In the genomic region with DNA sequence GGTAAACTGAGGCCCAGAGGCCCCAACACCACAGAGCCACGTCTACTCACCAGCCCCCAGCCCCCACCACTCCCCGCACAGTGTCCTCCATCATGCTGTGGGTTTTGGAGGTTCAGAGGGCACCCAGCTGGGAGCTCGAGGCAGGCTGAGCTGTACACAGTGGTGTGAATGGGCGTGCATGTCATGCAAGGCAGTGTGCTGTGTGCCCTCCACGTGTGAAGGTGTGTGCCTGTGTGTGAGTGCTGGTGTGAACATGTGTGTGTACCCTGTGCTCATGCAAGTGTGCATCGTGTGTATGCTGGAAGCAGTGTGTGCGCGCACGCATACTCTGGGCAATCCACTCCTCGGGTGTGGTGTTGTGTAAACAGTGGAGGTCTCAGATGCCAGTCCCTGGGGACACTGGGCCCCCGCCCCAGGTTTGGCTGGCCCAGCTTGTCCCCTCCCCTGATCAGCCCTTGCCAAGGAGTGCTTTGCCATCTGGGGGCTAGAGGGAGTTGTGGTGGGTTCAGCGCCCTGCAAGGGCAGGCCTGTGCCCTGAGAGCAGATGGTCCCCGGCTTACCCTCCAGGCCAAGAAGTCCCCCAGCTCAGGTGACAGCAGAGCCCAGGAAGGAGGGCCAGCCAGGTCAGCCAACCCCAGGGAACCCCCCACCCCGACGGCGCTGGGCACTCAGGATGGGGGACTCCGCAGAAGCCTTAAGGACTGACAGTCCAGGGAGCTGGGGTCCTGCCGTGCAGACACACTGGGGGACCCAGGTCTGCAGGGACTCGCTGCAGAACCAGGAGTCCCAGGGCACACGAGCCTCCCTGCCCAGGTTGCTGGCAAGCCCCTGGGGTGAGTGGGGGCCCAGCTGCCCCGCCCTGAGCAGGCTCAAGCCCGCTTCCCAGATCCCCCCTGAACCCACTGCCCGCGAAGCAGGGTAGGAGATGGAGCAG, we compare ENCODE assay signal across 10 cellular contexts. TPM values are rescaled to one million over a fixed set of nuclear protein-coding genes. Genes with fewer than 3 reads are reported as not detected.
A peak's percentile ranks its signal among the peaks of the same experiment; 100 is the strongest.
DNase-seq lines count a peak whose midpoint lies in the region; ATAC-seq, FAIRE-seq and TF ChIP-seq lines count a peak whose summit lies in the region.
"Had no signal": no experiment of that assay in that cellular context is flagged by ENCODE, and none has a peak within 500 bp of the region (broad histone marks: within the 10 kb centered on the region; RNA-seq: fewer than 3 reads in every experiment).

No MANE protein-coding gene starts in this region.

- H4K20me1 ChIP-seq in mammary epithelial cell (ENCODE audit: insufficient read depth, low read length) (no peaks in the 10 kb centered on the region), HepG2 (ENCODE audit: insufficient read depth, low read length) (peaks cover 5% of the 10 kb centered on the region; the same call in 1 of the 2 replicates)

- H3K9me3 ChIP-seq in mammary epithelial cell (replicated peaks; ENCODE audit: insufficient read depth, low read length) (no peaks in the 10 kb centered on the region), WERI-Rb-1 (ENCODE audit: severe bottlenecking) (no peaks in the 10 kb centered on the region), HepG2 (ENCODE audit: low read length) (no peaks in the 10 kb centered on the region)

- no peaks in the 10 kb centered on the region for H3K36me3 ChIP-seq in mammary epithelial cell (ENCODE audit: insufficient read depth, low read length)
- no peaks in the 10 kb centered on the region for H3K36me3 ChIP-seq in WERI-Rb-1
- no peaks in the 10 kb centered on the region for H3K36me3 ChIP-seq in HepG2 (replicated peaks in 1 of 2; ENCODE audit: control insufficient read depth in 1 of 2, insufficient read depth in 2 of 2, low read length in 2 of 2)

- peaks cover 25% of the 10 kb centered on the region for H3K4me1 Mint-ChIP-seq in MCF 10A (ENCODE audit: insufficient read depth, unreplicated experiment)
- peaks cover 11% of the 10 kb centered on the region for H3K4me1 Mint-ChIP-seq in type B pancreatic cell (ENCODE audit: unreplicated experiment)

- H3K4me3 ChIP-seq in mammary epithelial cell (replicated peaks in 1 of 3; ENCODE audit: insufficient read depth in 1 of 3, low read depth in 2 of 3, low read length in 3 of 3), result no peak overlapping the region
- no peak overlapping the region for H3K4me3 ChIP-seq in WERI-Rb-1 (ENCODE audit: low read depth, low read length)
- H3K4me3 ChIP-seq in HepG2 (replicated peaks in 1 of 3; ENCODE audit: insufficient read depth in 1 of 3, low read depth in 2 of 3, low read length in 3 of 3), result no peak overlapping the region

- H3K36me3 Mint-ChIP-seq in MCF 10A (ENCODE audit: insufficient read depth, unreplicated experiment) (peaks cover 34% of the 10 kb centered on the region), type B pancreatic cell (no peaks in the 10 kb centered on the region)

- H3K4me3 Mint-ChIP-seq in MCF 10A (ENCODE audit: unreplicated experiment) (peak overlapping the region; percentile 77), type B pancreatic cell (peak overlapping the region; percentile 79)

- H3K9me3 Mint-ChIP-seq in MCF 10A (ENCODE audit: unreplicated experiment) (no peaks in the 10 kb centered on the region), type B pancreatic cell (no peaks in the 10 kb centered on the region)

- H3K27ac ChIP-seq in mammary epithelial cell (ENCODE audit: insufficient read depth, low read depth, low read length), result no peak overlapping the region
- H3K27ac ChIP-seq in WERI-Rb-1, result peak overlapping the region; percentile 21
- no peak overlapping the region for H3K27ac ChIP-seq in HepG2 (ENCODE audit: extremely low read length, insufficient read depth, low read length)

- no peak overlapping the region for H2AFZ ChIP-seq in mammary epithelial cell (ENCODE audit: low read depth, low read length)
- H2AFZ ChIP-seq in HepG2 (ENCODE audit: low read length), result no peak overlapping the region

- H3K79me2 ChIP-seq in mammary epithelial cell (ENCODE audit: insufficient read depth, low read length), result no peaks in the 10 kb centered on the region
- no peaks in the 10 kb centered on the region for H3K79me2 ChIP-seq in HepG2 (ENCODE audit: insufficient read depth, low read length)

- H3K4me1 ChIP-seq in mammary epithelial cell (ENCODE audit: insufficient read depth, low read length) (peaks cover 58% of the 10 kb centered on the region), HepG2 (ENCODE audit: insufficient read depth, low read length) (peaks cover 54% of the 10 kb centered on the region)

- no peak for TF ChIP-seq POLR2A in HepG2 (IDR thresholded peaks at IDR 0.05; ENCODE audit: insufficient read depth in 1 of 2, low read depth in 2 of 2, low read length in 2 of 2)

- no peaks in the 10 kb centered on the region for H3K27me3 ChIP-seq in mammary epithelial cell (ENCODE audit: insufficient read depth, low read length)
- H3K27me3 ChIP-seq in WERI-Rb-1 (ENCODE audit: insufficient read depth, low read depth, severe bottlenecking), result no peaks in the 10 kb centered on the region
- peaks cover 10 to 42% of the 10 kb centered on the region in 2 experiments; a peak in 4 of 5 replicates for H3K27me3 ChIP-seq in HepG2 (ENCODE audit: control insufficient read depth in 1 of 2, insufficient read depth in 2 of 2, low read length in 2 of 2)

- H3K4me2 ChIP-seq in mammary epithelial cell (ENCODE audit: insufficient read depth, low read depth, low read length) (no peak overlapping the region), HepG2 (ENCODE audit: low read depth, low read length) (no peak overlapping the region)

- H3K27me3 Mint-ChIP-seq in MCF 10A (ENCODE audit: insufficient read depth, unreplicated experiment), result peaks cover 5% of the 10 kb centered on the region
- peaks cover 4% of the 10 kb centered on the region for H3K27me3 Mint-ChIP-seq in type B pancreatic cell

- H3K27ac Mint-ChIP-seq in MCF 10A (ENCODE audit: low read depth, unreplicated experiment) (no peak overlapping the region), type B pancreatic cell (peak overlapping the region; percentile 74)

- POLR2A ChIA-PET in MCF 10A (lab: Yijun Ruan, JAX), result interaction anchor here (0.6 to 6.6 kb wide), 9 partner anchors 9 to 402 kb away, joined by 3 to 79 read pairs (median 18); partner anchors contain the start of genes BRF1 and JAG2
- POLR2A ChIA-PET in HepG2 (lab: Yijun Ruan, JAX), result no interaction called here

- TF ChIP-seq EP300 in HepG2 (IDR thresholded peaks at IDR 0.05; ENCODE audit: low read depth in 2 of 2, low read length in 2 of 2) (no peak), HepG2 (CRISPR knock-in tag; IDR thresholded peaks at IDR 0.05; ENCODE audit: borderline replicate concordance) (no peak)

- no peak for TF ChIP-seq RAD21 in HepG2 (CRISPR knock-in tag; IDR thresholded peaks at IDR 0.05)

- BruUV-seq in MCF 10A (replicated peaks; lab: Mats Ljungman, UMichigan), result no TSS peak
- no TSS peak for BruUV-seq in mammary epithelial cell (replicated peaks; lab: Mats Ljungman, UMichigan)
- BruUV-seq in HepG2 (replicated peaks; lab: Mats Ljungman, UMichigan), result no TSS peak

- 78% methylated on average over 15 of the region's 24 CpGs for WGBS in mammary epithelial cell (ENCODE audit: low coverage, missing lambda C conversion rate)
- 22% methylated on average over 6 of the region's 24 CpGs for WGBS in HepG2 (ENCODE audit: low lambda C conversion rate)

- H3K9ac ChIP-seq in mammary epithelial cell (ENCODE audit: insufficient read depth, low read length) (no peak overlapping the region), HepG2 (ENCODE audit: insufficient read depth, low read depth, low read length) (no peak overlapping the region)

- no peak for DNase-seq in MCF 10A (ENCODE audit: unreplicated experiment)
- no peak for DNase-seq in mammary epithelial cell
- DNase-seq in WERI-Rb-1, result no peak
- DNase-seq in HepG2 (ENCODE audit: low spot score), result no peak
- DNase-seq in type B pancreatic cell (ENCODE audit: extremely low spot score, unreplicated experiment), result no peak
- no peak for DNase-seq in NCI-H146 treated with DMSO at 0.1 percent for 48 hours (lab: John Stamatoyannopoulos, UW; ENCODE audit: unreplicated experiment)
- DNase-seq in RPMI8226, result no peak
- DNase-seq: C1 segment of cervical spinal cord; central memory CD4-positive, alpha-beta T cell had no signal

- in situ Hi-C loops in mammary epithelial cell (cut with MboI; ENCODE audit: low sequenced_read_pairs in 2 of 2) (loop anchor here in 1 of 2 donors (25.0 kb wide), 1 partner anchor 198 kb away; no protein-coding TSS in a partner anchor), HepG2 (cut with HindIII; ENCODE audit: extremely low pct_ligation_motif_present, low pct_unique_long_range_greater_than_20kb) (no loop called here)

- intact Hi-C loops in MCF 10A (cut with micrococcal nuclease) (no loop called here), mammary epithelial cell (cut with micrococcal nuclease) (loop anchor here (5.0 kb wide), 1 partner anchor 67 kb away; the partner anchor contains the start of gene CDCA4), HepG2 (cut with micrococcal nuclease; ENCODE audit: unreplicated experiment) (no loop called here)

- CTCF ChIA-PET in MCF 10A (lab: Yijun Ruan, JAX), result interaction anchor here (1.1 to 3.2 kb wide), 7 partner anchors 11 to 116 kb away, joined by 3 to 32 read pairs (median 4); partner anchors contain the start of gene JAG2
- CTCF ChIA-PET in mammary epithelial cell (lab: Charles Lee; ENCODE audit: low non-redundant PET), result no interaction called here
- CTCF ChIA-PET in HepG2 (lab: Yijun Ruan, JAX; ENCODE audit: low intra/inter-chr PET ratio, low total read pairs), result no interaction called here

- no peak for ATAC-seq in HepG2
- ATAC-seq in GM21737 (IDR thresholded peaks at IDR 0.05; ENCODE audit: unreplicated experiment), result no peak

- TF ChIP-seq CTCF in MCF 10A (IDR thresholded peaks at IDR 0.05; ENCODE audit: unreplicated experiment), result no peak
- TF ChIP-seq CTCF in mammary epithelial cell (conservative IDR thresholded peaks at IDR 0.05 in 1 of 2, IDR thresholded peaks at IDR 0.05 in 1 of 2; ENCODE audit: extremely low read depth in 1 of 2, insufficient read depth in 1 of 2, low read depth in 1 of 2, low read length in 2 of 2), result no peak
- TF ChIP-seq CTCF in WERI-Rb-1 (IDR thresholded peaks at IDR 0.05; ENCODE audit: low read depth, low read length), result no peak
- TF ChIP-seq CTCF in HepG2 (CRISPR knock-in tag; IDR thresholded peaks at IDR 0.05), result no peak
- no peak for TF ChIP-seq CTCF in type B pancreatic cell (conservative IDR thresholded peaks at IDR 0.05)

- no peak for FAIRE-seq in HepG2 (lab: Jason Lieb, UNC)

- dilution Hi-C loops in mammary epithelial cell (cut with HindIII; ENCODE audit: low sequenced_read_pairs), result no loop called here

RNA-seq across cellular contexts. Expression of gene GPR132, which starts 23.8 kb away (rescaled TPM):
- 0.42 TPM in 1 of 2 replicates, not detected in the other for total RNA-seq in MCF 10A (2022)
- under 1 TPM in 1 of 2 donors, not detected in 1; 0.24 TPM for total RNA-seq in mammary epithelial cell
- polyA plus RNA-seq in mammary epithelial cell, result not detected
- not detected for polyA minus RNA-seq in mammary epithelial cell
- not detected in 2 replicates for total RNA-seq in HepG2 (2016; rRNA removed; fragmentation: Illumina TruSeq; extraction: Trizol)
- total RNA-seq in HepG2 (2016; cell fraction: cytosol; rRNA removed; fragmentation: Illumina TruSeq; extraction: Trizol; ENCODE audit: low read depth), result not detected in 2 replicates
- not detected in 2 replicates for total RNA-seq in HepG2 (2016; cell fraction: insoluble cytoplasmic fraction; rRNA removed; fragmentation: Illumina TruSeq; extraction: Trizol)
- total RNA-seq in HepG2 (2016; cell fraction: membrane; rRNA removed; fragmentation: Illumina TruSeq; extraction: Trizol), result not detected in 2 replicates
- not detected in 2 replicates for total RNA-seq in HepG2 (2016; cell fraction: nucleus; rRNA removed; fragmentation: Illumina TruSeq; extraction: Trizol)
- polyA plus RNA-seq in HepG2 (2011; rRNA removed), result not detected in 2 replicates
- not detected in 2 replicates for polyA plus RNA-seq in HepG2 (2011; cell fraction: cytosol; rRNA removed)
- polyA plus RNA-seq in HepG2 (2011; cell fraction: nucleus; rRNA removed), result 0.05 TPM in 1 of 2 replicates, not detected in the other
- polyA plus RNA-seq in HepG2 (2012), result not detected in 2 replicates
- not detected in 2 replicates for polyA plus RNA-seq in HepG2 (2016; cell fraction: cytosol; fragmentation: Illumina TruSeq; extraction: Trizol; ENCODE audit: low read depth)
- not detected in 2 replicates for polyA plus RNA-seq in HepG2 (2016; cell fraction: insoluble cytoplasmic fraction; fragmentation: Illumina TruSeq; extraction: Trizol; ENCODE audit: low read depth)
- polyA plus RNA-seq in HepG2 (2016; cell fraction: membrane; fragmentation: Illumina TruSeq; extraction: Trizol; ENCODE audit: low read depth), result not detected in 2 replicates
- not detected in 2 replicates for polyA plus RNA-seq in HepG2 (2016; cell fraction: nucleus; fragmentation: Illumina TruSeq; extraction: Trizol; ENCODE audit: insufficient read depth, low read depth)
- polyA minus RNA-seq in HepG2 (2011; rRNA and poly(A)+ RNA removed; ENCODE audit: low replicate concordance), result 0.09 TPM in 1 of 2 replicates, not detected in the other
- not detected in 2 replicates for polyA minus RNA-seq in HepG2 (2011; cell fraction: cytosol; rRNA and poly(A)+ RNA removed)
- polyA minus RNA-seq in HepG2 (2011; cell fraction: nucleus; rRNA and poly(A)+ RNA removed), result not detected in 2 replicates
- 0.24 and 0.33 TPM in 2 replicates for total RNA-seq in type B pancreatic cell (ENCODE audit: low replicate concordance)
